1 cellular context compared by ENCODE assay signal in the genomic region with DNA sequence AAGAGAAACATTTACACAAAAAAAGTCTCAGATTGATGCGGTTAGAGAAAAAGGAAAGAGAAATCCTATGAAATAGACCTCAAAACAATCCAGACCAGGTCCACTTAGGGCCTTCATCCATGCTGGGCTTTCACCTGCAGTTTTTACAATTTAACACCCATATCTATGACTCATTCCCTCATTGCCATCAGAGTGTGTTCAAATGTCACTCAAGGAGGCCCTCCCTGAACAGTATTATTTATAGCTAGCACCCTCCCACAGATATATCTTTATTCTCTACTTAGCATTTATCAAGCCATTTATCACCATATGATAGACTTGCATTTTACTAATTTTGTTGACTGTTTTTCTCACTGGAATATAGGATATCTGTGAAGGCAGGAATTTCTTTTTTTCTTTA.
TF ChIP-seq lines count a peak whose summit lies in the region.

No MANE protein-coding gene starts in this region.

TF ChIP-seq in GM12878, 131 proteins besides CTCF, POLR2A, EP300 and RAD21:
- TF ChIP-seq STAT1 (conservative IDR thresholded peaks at IDR 0.05) (no peak), PKNOX1 (IDR thresholded peaks at IDR 0.05) (peak; percentile 79), JUND (IDR thresholded peaks at IDR 0.05; ENCODE audit: low read depth, low read length) (no peak)
